In genomic region chr11:1359556-1359955, GRCh38 we compare ENCODE assay signal across 24 cellular contexts.
"Had no signal": no experiment of that assay in that cellular context is flagged by ENCODE, and none has a peak within 500 bp of the region (broad histone marks: within the 10 kb centered on the region; RNA-seq: fewer than 3 reads in every experiment).

No MANE protein-coding gene starts in this region.

- H3K4me1 ChIP-seq: left ventricle myocardium inferior, sigmoid colon, suprapubic skin, tibial artery, uterus had no signal

- H3K36me3 ChIP-seq: heart left ventricle, left ventricle myocardium inferior, neutrophil, ovary, sigmoid colon, spleen, suprapubic skin, thoracic aorta, tibial artery, uterus had no signal

- H3K4me3 ChIP-seq: heart left ventricle, left ventricle myocardium inferior, lung, ovary, sigmoid colon, spleen, suprapubic skin, thoracic aorta, tibial artery, uterus had no signal

- DNase-seq: heart left ventricle; hippocampal formation; immature natural killer cell; kidney; left ventricle myocardium inferior; mesendoderm; naive B cell; natural killer cell; occipital lobe; ovary; retina; sigmoid colon; small intestine; spleen; stimulated activated CD4-positive, alpha-beta T cell treated with anti-CD3 and anti-CD28 coated beads, Interleukin-4, amount 100 ng/mL, for 24 hours; stimulated activated naive CD4-positive, alpha-beta T cell; tibial artery; trophoblast cell; uterus had no signal

- H3K27me3 ChIP-seq: ovary, uterus had no signal

- H3K27ac ChIP-seq: heart left ventricle, left ventricle myocardium inferior, neutrophil, ovary, sigmoid colon, suprapubic skin, thoracic aorta, tibial artery, uterus had no signal

- ATAC-seq: heart left ventricle; natural killer cell; stimulated activated effector memory CD8-positive, alpha-beta T cell treated with anti-CD3 and anti-CD28 coated beads, Interleukin-12 subunit alpha, Interleukin-12 subunit beta, amount 100 ng/mL, for 72 hours had no signal

- H3K9me3 ChIP-seq: neutrophil, ovary, suprapubic skin, uterus had no signal
